In genomic region chr6:1869766-1870165, GRCh38 we compare ENCODE assay signal across 16 cellular contexts.
A peak's percentile ranks its signal among the peaks of the same experiment; 100 is the strongest.
DNase-seq lines count a peak whose midpoint lies in the region; ATAC-seq and TF ChIP-seq lines count a peak whose summit lies in the region.
"Had no signal": no experiment of that assay in that cellular context is flagged by ENCODE, and none has a peak within 500 bp of the region (broad histone marks: within the 10 kb centered on the region; RNA-seq: fewer than 3 reads in every experiment).

No MANE protein-coding gene starts in this region.

- H3K27ac ChIP-seq in OCI-LY7 (ENCODE audit: low read depth, low read length, poor library complexity, severe bottlenecking) (no peak overlapping the region), thoracic aorta (peak overlapping the region; percentile 80 to 90), WERI-Rb-1 (no peak overlapping the region)
- H3K27ac ChIP-seq: HL-60, KMS-11 had no signal

- H3K4me3 Mint-ChIP-seq in glutamatergic neuron (ENCODE audit: unreplicated experiment), result peak overlapping the region; percentile 15
- H3K4me3 Mint-ChIP-seq: HFFc6 had no signal

- peaks cover 66% of the 10 kb centered on the region for H3K4me1 Mint-ChIP-seq in glutamatergic neuron (ENCODE audit: low read depth, unreplicated experiment)

- DNase-seq in OCI-LY7 (ENCODE audit: low spot score) (no peak), glutamatergic neuron (no peak), thoracic aorta (ENCODE audit: low spot score) (no peak), WERI-Rb-1 (no peak), NCI-H446 (lab: John Stamatoyannopoulos, UW) (no peak)
- DNase-seq: GOT3, HFFc6, MM.1S, NCI-H1105 treated with DMSO at 0.1 percent for 48 hours, NCI-H1930, NCI-H510A treated with DMSO at 0.1 percent for 48 hours, RPMI8226 had no signal

- TF ChIP-seq CTCF in OCI-LY7 (conservative IDR thresholded peaks at IDR 0.05; ENCODE audit: low read length) (no peak), glutamatergic neuron (IDR thresholded peaks at IDR 0.05; ENCODE audit: partially characterized antibody, unreplicated experiment) (no peak), thoracic aorta (IDR thresholded peaks at IDR 0.05) (no peak), WERI-Rb-1 (IDR thresholded peaks at IDR 0.05; ENCODE audit: low read depth, low read length) (no peak)

- peak overlapping the region; percentile 85; the same call in 1 of the 2 replicates for H2AFZ ChIP-seq in OCI-LY7 (ENCODE audit: low read length)

- ATAC-seq in GM21515 (IDR thresholded peaks at IDR 0.05; ENCODE audit: unreplicated experiment), result peak; percentile 16
- ATAC-seq in thoracic aorta (ENCODE audit: insufficient number of reproducible peaks, low FRiP score, low read depth), result no peak
- no peak for ATAC-seq in HG02571 (IDR thresholded peaks at IDR 0.05; ENCODE audit: unreplicated experiment)

- H4K20me1 ChIP-seq in OCI-LY7 (ENCODE audit: insufficient read depth, low read length), result no peaks in the 10 kb centered on the region

- H3K36me3 ChIP-seq in OCI-LY7 (ENCODE audit: insufficient read depth, low read length), result no peaks in the 10 kb centered on the region
- H3K36me3 ChIP-seq in thoracic aorta, result no peaks in the 10 kb centered on the region
- no peaks in the 10 kb centered on the region for H3K36me3 ChIP-seq in WERI-Rb-1

- POLR2A ChIA-PET in OCI-LY7 (lab: Charles Lee), result interaction anchor here (0.6 to 0.7 kb wide), 3 partner anchors 14 to 1222 kb away, joined by 3 to 9 read pairs (median 3); no protein-coding TSS in a partner anchor

- peak overlapping the region; percentile 66; the same call in 1 of the 2 replicates for H3K4me2 ChIP-seq in OCI-LY7 (ENCODE audit: low read length)
- H3K4me2 ChIP-seq: KMS-11 had no signal

- H3K4me1 ChIP-seq in OCI-LY7 (ENCODE audit: insufficient read depth, low read length, poor library complexity, severe bottlenecking), result peaks cover 28% of the 10 kb centered on the region
- peaks cover 0 to 51% of the 10 kb centered on the region in 2 donors for H3K4me1 ChIP-seq in thoracic aorta (ENCODE audit: control insufficient read depth in 1 of 2, low read depth in 2 of 2)

- intact Hi-C loops in OCI-LY7 (cut with micrococcal nuclease; ENCODE audit: unreplicated experiment), result no loop called here

- H3K79me2 ChIP-seq in OCI-LY7 (ENCODE audit: insufficient read depth, low read depth, low read length), result no peaks in the 10 kb centered on the region

- no peak overlapping the region for H3K4me3 ChIP-seq in OCI-LY7 (ENCODE audit: low read depth, low read length, poor library complexity, severe bottlenecking)
- no peak overlapping the region for H3K4me3 ChIP-seq in thoracic aorta
- no peak overlapping the region for H3K4me3 ChIP-seq in WERI-Rb-1 (ENCODE audit: low read depth, low read length)

- H3K9me2 ChIP-seq in OCI-LY7 (ENCODE audit: insufficient read depth, low read length), result no peaks in the 10 kb centered on the region

- H3K9me3 ChIP-seq in OCI-LY7 (ENCODE audit: low read length) (no peaks in the 10 kb centered on the region), thoracic aorta (no peaks in the 10 kb centered on the region), WERI-Rb-1 (ENCODE audit: severe bottlenecking) (no peaks in the 10 kb centered on the region)

- CTCF ChIA-PET in OCI-LY7 (lab: Charles Lee; ENCODE audit: unreplicated experiment), result no interaction called here

- BruUV-seq in OCI-LY7 (replicated peaks; lab: Mats Ljungman, UMichigan), result no TSS peak

- H3K27me3 Mint-ChIP-seq in glutamatergic neuron (ENCODE audit: unreplicated experiment), result peaks cover 14% of the 10 kb centered on the region

- peaks cover 11% of the 10 kb centered on the region for H3K9me3 Mint-ChIP-seq in glutamatergic neuron (ENCODE audit: unreplicated experiment)
- H3K9me3 Mint-ChIP-seq: HFFc6 had no signal

- no peak overlapping the region for H3K27ac Mint-ChIP-seq in glutamatergic neuron (ENCODE audit: unreplicated experiment)
- H3K27ac Mint-ChIP-seq: HFFc6 had no signal

- H3K27me3 ChIP-seq in thoracic aorta (replicated peaks; ENCODE audit: insufficient read depth) (no peaks in the 10 kb centered on the region), WERI-Rb-1 (ENCODE audit: insufficient read depth, low read depth, severe bottlenecking) (no peaks in the 10 kb centered on the region)

- H3K36me3 Mint-ChIP-seq in glutamatergic neuron (ENCODE audit: unreplicated experiment), result no peaks in the 10 kb centered on the region

Comparison
In these comparisons a context has a peak if more than half of its experiments do, and no peak if none do; other contexts are left out.
1. H3K27ac ChIP-seq: peak in thoracic aorta (2 of 2); none in OCI-LY7 (single experiment) and WERI-Rb-1 (single experiment).